ENCODE assay signal across 1 cellular context in genomic region chr13:71015021-71015420, GRCh38.
TF ChIP-seq lines count a peak whose summit lies in the region.

No MANE protein-coding gene starts in this region.

TF ChIP-seq in GM23338, 12 proteins besides CTCF, POLR2A, EP300 and RAD21 (continued from another document):
- no peak for TF ChIP-seq ZNF462 (CRISPR knock-in tag; IDR thresholded peaks at IDR 0.05)
- no peak for TF ChIP-seq CREB1 (CRISPR knock-in tag; IDR thresholded peaks at IDR 0.05; ENCODE audit: low read depth)
- no peak for TF ChIP-seq REST (IDR thresholded peaks at IDR 0.05; ENCODE audit: unreplicated experiment)
- no peak for TF ChIP-seq ZNF331 (CRISPR knock-in tag; IDR thresholded peaks at IDR 0.05; ENCODE audit: low read depth)
- TF ChIP-seq NANOG (IDR thresholded peaks at IDR 0.05; ENCODE audit: borderline replicate concordance), result no peak
